In the genomic region with DNA sequence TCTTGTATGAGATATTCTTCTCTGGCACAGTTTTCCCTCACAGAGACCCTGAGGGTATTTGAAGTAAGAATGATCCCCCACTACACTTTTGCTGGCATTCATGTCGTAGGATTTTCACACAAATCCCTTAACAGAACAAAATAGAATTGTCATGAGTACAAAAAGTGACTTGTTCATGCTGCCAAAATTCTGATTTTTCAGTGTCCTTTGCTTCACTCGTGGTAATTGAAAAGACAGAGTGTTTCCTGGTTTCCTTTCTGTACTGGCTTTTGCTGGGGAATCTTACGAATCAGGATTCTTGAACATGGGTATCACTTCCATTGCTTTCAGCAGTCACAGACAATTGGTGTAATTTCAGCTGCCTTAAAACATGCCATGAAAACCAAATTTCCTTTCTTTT, we compare ENCODE assay signal across 22 cellular contexts.
DNase-seq lines count a peak whose midpoint lies in the region; ATAC-seq, FAIRE-seq and TF ChIP-seq lines count a peak whose summit lies in the region.
"Had no signal": no experiment of that assay in that cellular context is flagged by ENCODE, and none has a peak within 500 bp of the region (broad histone marks: within the 10 kb centered on the region; RNA-seq: fewer than 3 reads in every experiment).

No MANE protein-coding gene starts in this region.

- no peak overlapping the region for H3K23ac ChIP-seq in H1 (ENCODE audit: insufficient read length)

- no peaks in the 10 kb centered on the region for H3K36me3 ChIP-seq in H1 (ENCODE audit: control insufficient read depth in 2 of 4, insufficient read depth in 4 of 4, low read length in 3 of 4)
- H3K36me3 ChIP-seq: BLaER1, HAP-1 had no signal

- no peak overlapping the region for H2BK20ac ChIP-seq in H1 (ENCODE audit: low read length)

- no peaks in the 10 kb centered on the region for H3K79me1 ChIP-seq in H1 (ENCODE audit: low read depth, low read length)

- H2BK12ac ChIP-seq in H1 (ENCODE audit: low read depth, low read length): no peak overlapping the region

- 91% methylated on average over 3 of the region's 3 CpGs; no CpG with 5 or more reads in 1 of the 2 experiments for WGBS in H1 (ENCODE audit: extremely low coverage in 1 of 2, insufficient coverage in 1 of 2, insufficient read length in 1 of 2, insufficient replicate concordance in 2 of 2, low coverage in 1 of 2, low lambda C conversion rate in 2 of 2, missing lambda C conversion rate in 1 of 2), 2 experiments

- H3K14ac ChIP-seq in H1 (ENCODE audit: insufficient read length): no peak overlapping the region

- no peaks in the 10 kb centered on the region for H4K20me1 ChIP-seq in H1 (replicated peaks in 1 of 2; ENCODE audit: control insufficient read depth in 1 of 2, insufficient read depth in 2 of 2, low read length in 2 of 2)
- H4K20me1 ChIP-seq: BLaER1 had no signal

- H4K8ac ChIP-seq in H1 (ENCODE audit: extremely low read depth, insufficient read depth, low read length): no peak overlapping the region

- peaks cover 0 to 1% (median 0%) of the 10 kb centered on the region in 4 experiments; a peak in 1 of 7 replicates for H3K27me3 ChIP-seq in H1 (replicated peaks in 1 of 4; ENCODE audit: control insufficient read depth in 3 of 4, extremely low read depth in 1 of 4, insufficient read depth in 3 of 4, low read length in 3 of 4)
- H3K27me3 ChIP-seq: BLaER1 had no signal

- H3K27ac ChIP-seq in H1 (ENCODE audit: low read depth, low read length): no peak overlapping the region
- H3K27ac ChIP-seq in substantia nigra (ENCODE audit: low read depth, low read length, poor library complexity, severe bottlenecking): peak overlapping the region; percentile 8
- H3K27ac ChIP-seq: 22Rv1, A549, BLaER1 had no signal

- H3K23me2 ChIP-seq in H1 (ENCODE audit: low read depth, low read length): no peaks in the 10 kb centered on the region

- peaks cover 0 to 5% (median 0%) of the 10 kb centered on the region in 9 donors for H3K9me3 Mint-ChIP-seq in naive thymus-derived CD8-positive, alpha-beta T cell
- H3K9me3 Mint-ChIP-seq: CD14-positive monocyte had no signal

- H3K4ac ChIP-seq in H1 (replicated peaks; ENCODE audit: insufficient read length, low read depth, low read length): no peak overlapping the region

- CTCF ChIA-PET in H1 (lab: Charles Lee; ENCODE audit: partially characterized antibody): no interaction called here

- no peak overlapping the region for H3K9ac ChIP-seq in H1 (replicated peaks in 1 of 4; ENCODE audit: extremely low read depth in 1 of 4, low read depth in 3 of 4, low read length in 3 of 4)
- H3K9ac ChIP-seq: BLaER1 had no signal

- H2BK15ac ChIP-seq in H1 (ENCODE audit: low read length): no peak overlapping the region

- H3K79me2 ChIP-seq in H1 (ENCODE audit: control insufficient read depth in 1 of 2, insufficient read depth in 2 of 2, low read length in 2 of 2): no peaks in the 10 kb centered on the region

- POLR2A ChIA-PET in H1 (lab: Charles Lee; ENCODE audit: partially characterized antibody): no interaction called here
- POLR2A ChIA-PET in naive thymus-derived CD8-positive, alpha-beta T cell (lab: Charles Lee): no interaction called here

- H3K18ac ChIP-seq in H1 (ENCODE audit: extremely low read depth, low read length): no peak overlapping the region

- no peak overlapping the region for H2BK5ac ChIP-seq in H1 (ENCODE audit: low read depth, low read length)

- no peak overlapping the region for H3K4me2 ChIP-seq in H1 (ENCODE audit: insufficient read depth in 1 of 2, low read depth in 2 of 2, low read length in 2 of 2)
- H3K4me2 ChIP-seq: A549, BLaER1 had no signal

- no peak for TF ChIP-seq POLR2A in H1 (IDR thresholded peaks at IDR 0.05; ENCODE audit: control extremely low read depth in 1 of 2, low read depth in 2 of 2, low read length in 2 of 2)
- no peak for TF ChIP-seq POLR2A in GM12891 (IDR thresholded peaks at IDR 0.05; ENCODE audit: low read depth, low read length)

- H4K5ac ChIP-seq in H1 (ENCODE audit: insufficient read length, low read depth, low read length): no peak overlapping the region

- TF ChIP-seq EP300 in H1 (IDR thresholded peaks at IDR 0.05; ENCODE audit: borderline replicate concordance in 1 of 2, low read depth in 2 of 2, low read length in 2 of 2): no peak

- DNase-seq in Ammon's horn (ENCODE audit: low spot score): peak; percentile 29
- DNase-seq in H1 (ENCODE audit: low read depth in 1 of 2, low spot score in 2 of 2): no peak
- DNase-seq in midbrain (lab: John Stamatoyannopoulos, UW): peak; percentile 43
- DNase-seq in substantia nigra (lab: John Stamatoyannopoulos, UW): peak in 2 of 49 donors; percentile 8 to 26
- DNase-seq in GM12891 (ENCODE audit: insufficient read length, low spot score): no peak
- no peak for DNase-seq in naive thymus-derived CD8-positive, alpha-beta T cell
- no peak for DNase-seq in stimulated activated naive CD8-positive, alpha-beta T cell treated with anti-CD3 and anti-CD28 coated beads, Interleukin-15, Interleukin-2, amounts not matched to agents 100 U/mL and 50 U/mL, for 24 hours
- no peak for DNase-seq in NCI-H2029 treated with DMSO at 0.1 percent for 48 hours (lab: John Stamatoyannopoulos, UW)
- DNase-seq: AML-193; Calu3; CD4-positive, alpha-beta memory T cell; DMS 273 treated with DMSO at 0.1 percent for 48 hours; DMS53; DND-41; EL had no signal

- no peak overlapping the region for H3K56ac ChIP-seq in H1 (replicated peaks; ENCODE audit: insufficient read length, low read depth, low read length)

- ATAC-seq in naive thymus-derived CD8-positive, alpha-beta T cell: no peak
- no peak for ATAC-seq in stimulated activated naive CD8-positive, alpha-beta T cell treated with anti-CD3 and anti-CD28 coated beads, Interleukin-15, Interleukin-2, amounts not matched to agents 100 U/mL and 50 U/mL, for 24 hours
- ATAC-seq: A549, GM12878 had no signal

- no peak overlapping the region for H3K4me3 Mint-ChIP-seq in naive thymus-derived CD8-positive, alpha-beta T cell
- H3K4me3 Mint-ChIP-seq: CD14-positive monocyte; CD4-positive, alpha-beta memory T cell had no signal

- no peak for TF ChIP-seq RAD21 in H1 (IDR thresholded peaks at IDR 0.05 in 1 of 2, conservative IDR thresholded peaks at IDR 0.05 in 1 of 2; ENCODE audit: low read depth in 2 of 2, low read length in 2 of 2)

- H2BK120ac ChIP-seq in H1 (replicated peaks; ENCODE audit: low read depth, low read length): no peak overlapping the region

- H3K4me1 ChIP-seq in H1 (replicated peaks in 1 of 4; ENCODE audit: control insufficient read depth in 3 of 4, insufficient read depth in 4 of 4, low read length in 3 of 4): no peaks in the 10 kb centered on the region
- H3K4me1 ChIP-seq: A549, BLaER1, HAP-1 had no signal

- no peak overlapping the region for H3K4me3 ChIP-seq in H1 (ENCODE audit: extremely low read depth in 1 of 4, insufficient read depth in 2 of 4, low read depth in 3 of 4, low read length in 4 of 4)
- H3K4me3 ChIP-seq: A549, BLaER1, GM12878, HAP-1 had no signal

- no peaks in the 10 kb centered on the region for H3K36me3 Mint-ChIP-seq in naive thymus-derived CD8-positive, alpha-beta T cell
- H3K36me3 Mint-ChIP-seq: CD14-positive monocyte; CD4-positive, alpha-beta memory T cell had no signal

- no peak overlapping the region for H2AK5ac ChIP-seq in H1 (ENCODE audit: low read depth, low read length)

- no peaks in the 10 kb centered on the region for H3K9me3 ChIP-seq in H1 (ENCODE audit: insufficient read depth in 2 of 2, low read depth in 1 of 2, low read length in 1 of 2)
- H3K9me3 ChIP-seq: A549, BLaER1, HAP-1 had no signal

- no peak for TF ChIP-seq CTCF in H1 (IDR thresholded peaks at IDR 0.05; ENCODE audit: control extremely low read depth in 1 of 3, insufficient read depth in 1 of 3, low read depth in 1 of 3, low read length in 3 of 3)

- H3K4me1 Mint-ChIP-seq in naive thymus-derived CD8-positive, alpha-beta T cell: no peaks in the 10 kb centered on the region
- H3K4me1 Mint-ChIP-seq: CD14-positive monocyte; CD4-positive, alpha-beta memory T cell had no signal

- H3K27ac Mint-ChIP-seq in naive thymus-derived CD8-positive, alpha-beta T cell: no peak overlapping the region
- H3K27ac Mint-ChIP-seq: CD14-positive monocyte; CD4-positive, alpha-beta memory T cell had no signal

- peak overlapping the region; percentile 85; the same call in 1 of the 2 replicates for H2AFZ ChIP-seq in H1 (ENCODE audit: low read length)

- no peak overlapping the region for H4K91ac ChIP-seq in H1 (replicated peaks; ENCODE audit: insufficient read length, low read length)

- FAIRE-seq in H1 (lab: Jason Lieb, UNC) (no peak), GM12891 (lab: Jason Lieb, UNC) (no peak)
- FAIRE-seq: A549, GM12878, GM19239 had no signal

- H3K27me3 Mint-ChIP-seq in naive thymus-derived CD8-positive, alpha-beta T cell: no peaks in the 10 kb centered on the region
- H3K27me3 Mint-ChIP-seq: CD4-positive, alpha-beta memory T cell had no signal

TF ChIP-seq in H1, 55 proteins besides CTCF, POLR2A, EP300 and RAD21 (continues in another document):
- TF ChIP-seq, protein P1, sequence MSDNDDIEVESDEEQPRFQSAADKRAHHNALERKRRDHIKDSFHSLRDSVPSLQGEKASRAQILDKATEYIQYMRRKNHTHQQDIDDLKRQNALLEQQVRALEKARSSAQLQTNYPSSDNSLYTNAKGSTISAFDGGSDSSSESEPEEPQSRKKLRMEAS (IDR thresholded peaks at IDR 0.05): no peak
- TF ChIP-seq SAP30 (IDR thresholded peaks at IDR 0.05; ENCODE audit: insufficient read depth, insufficient replicate concordance, low read length) (no peak), JUN (IDR thresholded peaks at IDR 0.05; ENCODE audit: low read depth, low read length) (no peak), CTBP2 (IDR thresholded peaks at IDR 0.05; ENCODE audit: borderline replicate concordance, insufficient read depth, insufficient read length, low read length) (no peak), GTF2F1 (IDR thresholded peaks at IDR 0.05; ENCODE audit: borderline replicate concordance, low read depth, low read length) (no peak), SP4 (IDR thresholded peaks at IDR 0.05; ENCODE audit: low read length) (no peak), TBP (IDR thresholded peaks at IDR 0.05; ENCODE audit: low read depth, low read length) (no peak)

TF ChIP-seq in GM12891, 5 proteins besides CTCF, POLR2A, EP300 and RAD21:
- TF ChIP-seq POLR2AphosphoS5 (IDR thresholded peaks at IDR 0.05; ENCODE audit: low read depth, low read length): no peak
- TF ChIP-seq TAF1 (IDR thresholded peaks at IDR 0.05; ENCODE audit: low read depth, low read length): no peak
- TF ChIP-seq POU2F2 (IDR thresholded peaks at IDR 0.05; ENCODE audit: low read depth, low read length): no peak
- no peak for TF ChIP-seq PAX5 (IDR thresholded peaks at IDR 0.05; ENCODE audit: insufficient read depth, low read length, severe bottlenecking)
- TF ChIP-seq SPI1 (IDR thresholded peaks at IDR 0.05; ENCODE audit: low read depth, low read length): no peak
TF ChIP-seq in GM12891: peak in this region for 0.

Comparison
In these comparisons a context has a peak if more than half of its experiments do, and no peak if none do; other contexts are left out.
1. DNase-seq: peak in Ammon's horn (single experiment) and midbrain (single experiment); none in H1 (0 of 2), GM12891 (single experiment), naive thymus-derived CD8-positive, alpha-beta T cell (0 of 10), stimulated activated naive CD8-positive, alpha-beta T cell treated with anti-CD3 and anti-CD28 coated beads, Interleukin-15, Interleukin-2, amounts not matched to agents 100 U/mL and 50 U/mL, for 24 hours (single experiment) and NCI-H2029 treated with DMSO at 0.1 percent for 48 hours (single experiment).